ENCODE assay signal across 9 cellular contexts in the genomic region with DNA sequence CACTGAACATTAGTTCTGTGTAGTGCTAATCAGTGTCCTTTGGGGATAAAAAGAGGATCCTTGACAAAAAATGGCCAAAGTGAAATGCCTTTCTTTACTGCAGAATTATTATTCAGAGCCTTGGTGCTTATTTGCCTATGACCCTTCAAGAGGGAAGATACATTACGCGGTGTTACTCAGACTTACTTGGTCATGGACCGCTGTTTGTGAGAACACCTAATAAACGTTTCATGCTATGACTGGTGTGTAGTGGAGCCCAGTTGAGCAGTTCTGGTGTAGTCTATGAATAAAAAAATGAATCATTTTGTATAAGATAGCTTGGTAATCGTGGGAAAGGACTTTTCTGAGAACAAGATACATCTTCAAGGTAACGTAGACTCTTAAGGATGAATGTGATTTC. TPM values are rescaled to one million over a fixed set of nuclear protein-coding genes. Genes with fewer than 3 reads are reported as not detected.
DNase-seq lines count a peak whose midpoint lies in the region; ATAC-seq, FAIRE-seq and TF ChIP-seq lines count a peak whose summit lies in the region.
"Had no signal": no experiment of that assay in that cellular context is flagged by ENCODE, and none has a peak within 500 bp of the region (broad histone marks: within the 10 kb centered on the region; RNA-seq: fewer than 3 reads in every experiment).

No MANE protein-coding gene starts in this region.

- TF ChIP-seq POLR2A in GM12891 (IDR thresholded peaks at IDR 0.05; ENCODE audit: low read depth, low read length): no peak

- H3K36me3 ChIP-seq in ascending aorta: no peaks in the 10 kb centered on the region
- H3K36me3 ChIP-seq in right atrium auricular region: no peaks in the 10 kb centered on the region

- peak; percentile 78 for FAIRE-seq in GM12891 (lab: Jason Lieb, UNC)

- H3K27me3 ChIP-seq in ascending aorta (no peaks in the 10 kb centered on the region), right atrium auricular region (no peaks in the 10 kb centered on the region)

- H3K27me3 Mint-ChIP-seq in immature natural killer cell (ENCODE audit: low read depth in 3 of 3): peaks cover 0 to 1% (median 0%) of the 10 kb centered on the region in 3 donors

- H3K9me3 Mint-ChIP-seq in immature natural killer cell: no peaks in the 10 kb centered on the region

- ATAC-seq in GM19397 (IDR thresholded peaks at IDR 0.05; ENCODE audit: unreplicated experiment) (peak; percentile 54), HG03066 (IDR thresholded peaks at IDR 0.05; ENCODE audit: low read depth, unreplicated experiment) (peak; percentile 80)

- intact Hi-C loops in ascending aorta (cut with DNase I) (loop anchor here (10.0 kb wide), 1 partner anchor 795 kb away; no protein-coding TSS in a partner anchor), posterior vena cava (cut with DNase I) (no loop called here)

- H3K4me3 Mint-ChIP-seq in immature natural killer cell: peak overlapping the region in 1 of 5 donors; percentile 35

- no peaks in the 10 kb centered on the region for H3K36me3 Mint-ChIP-seq in immature natural killer cell

- peak overlapping the region in 2 of 6 donors; percentile 52 to 84 for H3K27ac Mint-ChIP-seq in immature natural killer cell

- H3K4me1 ChIP-seq in ascending aorta: peaks cover 0 to 18% of the 10 kb centered on the region in 2 donors
- H3K4me1 ChIP-seq in right atrium auricular region: peaks cover 0 to 27% of the 10 kb centered on the region in 2 donors

- no peak for TF ChIP-seq CTCF in ascending aorta (IDR thresholded peaks at IDR 0.05)
- no peak for TF ChIP-seq CTCF in right atrium auricular region (IDR thresholded peaks at IDR 0.05)

- no peak for DNase-seq in GM12891 (ENCODE audit: insufficient read length, low spot score)
- no peak for DNase-seq in ascending aorta (ENCODE audit: low spot score in 2 of 2)
- no peak for DNase-seq in right atrium auricular region (ENCODE audit: low spot score)
- no peak for DNase-seq in hypothalamus (lab: John Stamatoyannopoulos, UW)
- no peak for DNase-seq in posterior vena cava (ENCODE audit: low spot score)
- DNase-seq in immature natural killer cell: no peak
- DNase-seq: foreskin melanocyte had no signal

- peak overlapping the region; percentile 70 to 72 for H3K27ac ChIP-seq in ascending aorta
- H3K27ac ChIP-seq in right atrium auricular region: no peak overlapping the region

- H3K4me3 ChIP-seq in ascending aorta (no peak overlapping the region), right atrium auricular region (no peak overlapping the region)

- H3K4me1 Mint-ChIP-seq in immature natural killer cell: peaks cover 37 to 76% of the 10 kb centered on the region in 2 donors

- no peaks in the 10 kb centered on the region for H3K9me3 ChIP-seq in ascending aorta
- no peaks in the 10 kb centered on the region for H3K9me3 ChIP-seq in right atrium auricular region

TF ChIP-seq in GM12891, 5 proteins besides CTCF, POLR2A, EP300 and RAD21:
- TF ChIP-seq POU2F2 (IDR thresholded peaks at IDR 0.05; ENCODE audit: low read depth, low read length) (peak; percentile 87), POLR2AphosphoS5 (IDR thresholded peaks at IDR 0.05; ENCODE audit: low read depth, low read length) (no peak), PAX5 (IDR thresholded peaks at IDR 0.05; ENCODE audit: insufficient read depth, low read length, severe bottlenecking) (peak; percentile 75)

RNA-seq across cellular contexts. Expression of a gene that starts 8.3 kb away (rescaled TPM):
- polyA plus RNA-seq in GM12891 (2012; ENCODE audit: low read depth, missing spikeins): 33.9 TPM
- 75.9 TPM for total RNA-seq in ascending aorta
- total RNA-seq in right atrium auricular region: 10 to 100 TPM; 57.0 to 75.1 TPM
- total RNA-seq in posterior vena cava: 10 to 100 TPM; 33.5 to 44.8 TPM
- polyA plus RNA-seq in immature natural killer cell: 10 to 100 TPM; 33.8 to 66.0 (median 53.4) TPM

RNA-seq across cellular contexts. Expression of a gene that starts 34.3 kb away (rescaled TPM):
- polyA plus RNA-seq in GM12891 (2012; ENCODE audit: low read depth, missing spikeins): 0.13 TPM
- total RNA-seq in ascending aorta: 43.9 TPM
- 1 to 10 TPM; 1.4 to 5.5 TPM for total RNA-seq in right atrium auricular region
- 10 to 100 TPM in 1 of 2 donors, 1 to 10 TPM in 1; 8.2 to 11.2 TPM for total RNA-seq in posterior vena cava
- 1 to 10 TPM in 2 of 3 donors, under 1 TPM in 1; 0.31 to 1.7 (median 1.3) TPM for polyA plus RNA-seq in immature natural killer cell

Comparison
In these comparisons a context has a peak if more than half of its experiments do, and no peak if none do; other contexts are left out.
1. H3K27ac ChIP-seq: peak in ascending aorta (2 of 2); none in right atrium auricular region (0 of 2).